ENCODE assay signal across 18 cellular contexts in the genomic region with DNA sequence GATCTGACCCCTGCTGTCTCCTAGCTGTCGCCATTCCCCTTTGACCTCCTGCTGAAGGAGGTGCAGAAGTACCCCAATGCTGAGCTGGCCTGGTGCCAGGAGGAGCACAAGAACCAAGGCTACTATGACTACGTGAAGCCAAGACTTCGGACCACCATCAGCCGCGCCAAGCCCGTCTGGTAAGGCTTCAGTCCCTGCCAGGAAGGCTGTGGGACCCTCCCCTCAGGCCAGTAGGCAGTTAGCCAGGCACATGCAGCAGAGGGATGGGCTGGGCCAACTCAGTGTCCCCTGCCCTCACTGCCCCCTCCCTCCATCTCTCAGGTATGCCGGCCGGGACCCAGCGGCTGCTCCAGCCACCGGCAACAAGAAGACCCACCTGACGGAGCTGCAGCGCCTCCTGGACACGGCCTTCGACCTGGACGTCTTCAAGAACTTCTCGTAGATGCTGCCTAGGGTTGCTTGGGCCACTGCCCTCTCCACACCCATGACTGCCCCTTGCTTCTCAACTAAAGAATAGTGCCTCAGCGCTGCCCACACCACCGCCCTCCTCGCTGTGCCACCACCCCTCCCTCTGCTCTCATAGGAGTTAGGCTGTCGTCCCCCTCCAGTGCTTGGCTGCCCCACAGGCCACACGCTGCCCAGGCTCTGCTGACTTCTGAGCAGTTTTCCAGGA. TPM values are rescaled to one million over a fixed set of nuclear protein-coding genes. Genes with fewer than 3 reads are reported as not detected.
DNase-seq lines count a peak whose midpoint lies in the region; ATAC-seq and TF ChIP-seq lines count a peak whose summit lies in the region.
"Had no signal": no experiment of that assay in that cellular context is flagged by ENCODE, and none has a peak within 500 bp of the region (broad histone marks: within the 10 kb centered on the region; RNA-seq: fewer than 3 reads in every experiment).

No MANE protein-coding gene starts in this region.

- no peaks in the 10 kb centered on the region for H3K9me3 Mint-ChIP-seq in activated naive CD4-positive, alpha-beta T cell treated with anti-CD3 and anti-CD28 coated beads, Interleukin-2, amount 50 U/mL, for 72 hours
- peaks cover 0 to 2% (median 0%) of the 10 kb centered on the region in 7 donors for H3K9me3 Mint-ChIP-seq in naive B cell

- peaks cover 0 to 3% (median 0%) of the 10 kb centered on the region in 3 donors for H3K4me1 Mint-ChIP-seq in naive B cell
- H3K4me1 Mint-ChIP-seq: CD14-positive monocyte had no signal

- H3K79me2 ChIP-seq in OCI-LY7 (ENCODE audit: insufficient read depth, low read depth, low read length), result no peaks in the 10 kb centered on the region

- CTCF ChIA-PET in OCI-LY7 (lab: Charles Lee; ENCODE audit: unreplicated experiment), result no interaction called here

- H3K27ac Mint-ChIP-seq in activated naive CD4-positive, alpha-beta T cell treated with anti-CD3 and anti-CD28 coated beads, Interleukin-2, amount 50 U/mL, for 72 hours, result peak overlapping the region; percentile 37 to 50
- peak overlapping the region in 4 of 6 donors; percentile 31 to 81 (median 75) for H3K27ac Mint-ChIP-seq in naive B cell

- no peak overlapping the region for H3K4me2 ChIP-seq in OCI-LY7 (ENCODE audit: low read length)
- H3K4me2 ChIP-seq: A549, KMS-11 had no signal

- no peaks in the 10 kb centered on the region for H4K20me1 ChIP-seq in OCI-LY7 (ENCODE audit: insufficient read depth, low read length)

- H3K27ac ChIP-seq in OCI-LY7 (ENCODE audit: low read depth, low read length, poor library complexity, severe bottlenecking), result no peak overlapping the region
- H3K27ac ChIP-seq in spleen, result no peak overlapping the region
- H3K27ac ChIP-seq: A549, KMS-11, Peyer's patch had no signal

- BruUV-seq in OCI-LY7 (replicated peaks; lab: Mats Ljungman, UMichigan), result TSS peak; percentile 35

- H3K36me3 Mint-ChIP-seq in activated naive CD4-positive, alpha-beta T cell treated with anti-CD3 and anti-CD28 coated beads, Interleukin-2, amount 50 U/mL, for 72 hours, result no peaks in the 10 kb centered on the region
- no peaks in the 10 kb centered on the region for H3K36me3 Mint-ChIP-seq in naive B cell

- DNase-seq in activated naive CD4-positive, alpha-beta T cell treated with anti-CD3 and anti-CD28 coated beads, Interleukin-2, amount 50 U/mL, for 72 hours (ENCODE audit: low spot score in 2 of 2), result no peak
- no peak for DNase-seq in activated naive CD4-positive, alpha-beta T cell treated with Interleukin-2 at 50 U/mL for 16 hours
- DNase-seq in OCI-LY7 (ENCODE audit: low spot score) (no peak), naive B cell (no peak), spleen (peak; percentile 67), DMS53 treated with DMSO at 0.1 percent for 48 hours (lab: John Stamatoyannopoulos, UW; ENCODE audit: unreplicated experiment) (no peak), epidermal melanocyte (ENCODE audit: insufficient read length, low spot score) (no peak)
- DNase-seq: DMS79 treated with DMSO at 0.1 percent for 48 hours, NCI-H1694, NCI-H2107, NCI-H345, NCI-H526 treated with DMSO at 0.1 percent for 48 hours, Peyer's patch, SIG-M5 had no signal

- TF ChIP-seq POLR2A in spleen (IDR thresholded peaks at IDR 0.05), result no peak

- H3K4me3 ChIP-seq in OCI-LY7 (ENCODE audit: low read depth, low read length, poor library complexity, severe bottlenecking) (no peak overlapping the region), spleen (no peak overlapping the region)
- H3K4me3 ChIP-seq: A549, Peyer's patch had no signal

- intact Hi-C loops in OCI-LY7 (cut with micrococcal nuclease; ENCODE audit: unreplicated experiment), result no loop called here
- intact Hi-C loops in spleen (cut with DNase I; ENCODE audit: low total_unique reads), result no loop called here

- no peaks in the 10 kb centered on the region for H3K27me3 Mint-ChIP-seq in naive B cell

- H3K27me3 ChIP-seq in spleen (replicated peaks in 1 of 7), result no peaks in the 10 kb centered on the region
- H3K27me3 ChIP-seq: Peyer's patch had no signal

- POLR2A ChIA-PET in OCI-LY7 (lab: Charles Lee), result no interaction called here

- TF ChIP-seq CTCF in OCI-LY7 (conservative IDR thresholded peaks at IDR 0.05; ENCODE audit: low read length), result no peak
- TF ChIP-seq CTCF in spleen (IDR thresholded peaks at IDR 0.05 in 8 of 11, conservative IDR thresholded peaks at IDR 0.05 in 3 of 11), result no peak

- no peaks in the 10 kb centered on the region for H3K9me3 ChIP-seq in OCI-LY7 (ENCODE audit: low read length)
- no peaks in the 10 kb centered on the region for H3K9me3 ChIP-seq in spleen
- H3K9me3 ChIP-seq: A549, Peyer's patch had no signal

- H2AFZ ChIP-seq in OCI-LY7 (ENCODE audit: low read length), result no peak overlapping the region

- no peak for ATAC-seq in activated naive CD4-positive, alpha-beta T cell treated with anti-CD3 and anti-CD28 coated beads, Interleukin-2, amount 50 U/mL, for 72 hours
- ATAC-seq in naive B cell (ENCODE audit: low read depth in 2 of 2) (no peak), GM21367 (IDR thresholded peaks at IDR 0.05; ENCODE audit: unreplicated experiment) (no peak)
- ATAC-seq: A549 had no signal

- H3K9me2 ChIP-seq in OCI-LY7 (ENCODE audit: insufficient read depth, low read length), result no peaks in the 10 kb centered on the region

- no peak overlapping the region for H3K4me3 Mint-ChIP-seq in naive B cell
- H3K4me3 Mint-ChIP-seq: CD14-positive monocyte had no signal

- WGBS in spleen, 5 donors, result 91 to 96% (median 95%) methylated on average over 19 to 21 of the region's 21 CpGs

- H3K36me3 ChIP-seq in OCI-LY7 (ENCODE audit: insufficient read depth, low read length) (peaks cover 39% of the 10 kb centered on the region), spleen (peaks cover 0 to 80% (median 59%) of the 10 kb centered on the region in 6 donors)

- no peaks in the 10 kb centered on the region for H3K4me1 ChIP-seq in OCI-LY7 (ENCODE audit: insufficient read depth, low read length, poor library complexity, severe bottlenecking)
- no peaks in the 10 kb centered on the region for H3K4me1 ChIP-seq in spleen
- H3K4me1 ChIP-seq: A549, Peyer's patch had no signal

RNA-seq across cellular contexts. Expression of a gene that starts 41.0 kb away (rescaled TPM):
- total RNA-seq in activated naive CD4-positive, alpha-beta T cell treated with anti-CD3 and anti-CD28 coated beads, Interleukin-2, amount 50 U/mL, for 72 hours, result 100 to 1,000 TPM; 124 to 176 TPM
- total RNA-seq in OCI-LY7 (2014; rRNA removed; shearing (Covaris generic)), result 17.2 and 18.0 TPM in 2 replicates
- total RNA-seq in OCI-LY7 (2022), result 79.7 and 91.7 TPM in 2 replicates
- polyA plus RNA-seq in naive B cell (ENCODE audit: low read depth in 6 of 6), result 10 to 100 TPM in 5 of 6 donors, 1 to 10 TPM in 1; 5.8 to 22.8 (median 13.4) TPM
- total RNA-seq in spleen, result 100 to 1,000 TPM in 4 of 7 donors, 10 to 100 TPM in 3; 35.6 to 160 (median 125) TPM
- polyA plus RNA-seq in spleen, result 10 to 100 TPM; 27.7 to 95.7 (median 64.5) TPM
